ENCODE assay signal across 1 cellular context in genomic region chr12:88693837-88694445, GRCh38.
TF ChIP-seq lines count a peak whose summit lies in the region.

No MANE protein-coding gene starts in this region.

TF ChIP-seq in IMR-90, 13 proteins besides CTCF, POLR2A, EP300 and RAD21 (continued from another document):
- TF ChIP-seq, protein P1, sequence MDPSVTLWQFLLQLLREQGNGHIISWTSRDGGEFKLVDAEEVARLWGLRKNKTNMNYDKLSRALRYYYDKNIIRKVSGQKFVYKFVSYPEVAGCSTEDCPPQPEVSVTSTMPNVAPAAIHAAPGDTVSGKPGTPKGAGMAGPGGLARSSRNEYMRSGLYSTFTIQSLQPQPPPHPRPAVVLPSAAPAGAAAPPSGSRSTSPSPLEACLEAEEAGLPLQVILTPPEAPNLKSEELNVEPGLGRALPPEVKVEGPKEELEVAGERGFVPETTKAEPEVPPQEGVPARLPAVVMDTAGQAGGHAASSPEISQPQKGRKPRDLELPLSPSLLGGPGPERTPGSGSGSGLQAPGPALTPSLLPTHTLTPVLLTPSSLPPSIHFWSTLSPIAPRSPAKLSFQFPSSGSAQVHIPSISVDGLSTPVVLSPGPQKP (IDR thresholded peaks at IDR 0.05; ENCODE audit: borderline replicate concordance, low read depth, low read length): no peak
- TF ChIP-seq MAFK (IDR thresholded peaks at IDR 0.05; ENCODE audit: low read depth, low read length): no peak
- no peak for TF ChIP-seq RCOR1 (IDR thresholded peaks at IDR 0.05; ENCODE audit: insufficient replicate concordance, low read length)
- TF ChIP-seq BHLHE40 (IDR thresholded peaks at IDR 0.05; ENCODE audit: low read depth, low read length): no peak
- TF ChIP-seq MXI1 (IDR thresholded peaks at IDR 0.05; ENCODE audit: borderline replicate concordance, low read depth, low read length): no peak
- no peak for TF ChIP-seq MAZ (IDR thresholded peaks at IDR 0.05; ENCODE audit: borderline replicate concordance, low read depth, low read length)
- no peak for TF ChIP-seq NFE2L2 (IDR thresholded peaks at IDR 0.05; ENCODE audit: low read depth, low read length)
TF ChIP-seq in IMR-90: peak in this region for 0.
